Comparison of ENCODE assay signal across 21 cellular contexts in the genomic region with DNA sequence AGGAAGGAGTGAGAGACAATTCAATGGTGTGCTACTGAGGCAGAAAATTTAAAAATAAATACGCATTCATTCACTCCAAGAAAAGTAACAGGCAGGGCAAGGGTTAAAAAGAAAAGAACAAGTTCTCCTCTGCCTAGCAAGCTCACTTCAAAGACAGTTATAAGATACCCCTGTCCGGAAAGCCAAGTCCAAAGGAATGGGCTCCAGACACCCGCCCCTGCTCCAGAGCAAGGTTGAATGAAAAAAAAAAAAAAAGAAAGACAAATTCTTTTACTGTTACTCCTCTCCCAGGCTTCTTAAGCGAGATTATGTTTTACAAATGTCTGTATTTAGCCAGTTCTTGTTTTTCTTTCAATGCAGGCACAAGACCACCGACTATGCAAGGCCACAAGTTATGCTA. TPM values are rescaled to one million over a fixed set of nuclear protein-coding genes. Genes with fewer than 3 reads are reported as not detected.
DNase-seq lines count a peak whose midpoint lies in the region; ATAC-seq and TF ChIP-seq lines count a peak whose summit lies in the region.
"Had no signal": no experiment of that assay in that cellular context is flagged by ENCODE, and none has a peak within 500 bp of the region (broad histone marks: within the 10 kb centered on the region; RNA-seq: fewer than 3 reads in every experiment).

No MANE protein-coding gene starts in this region.

- DNase-seq in SK-N-SH = no peak
- DNase-seq in chondrocyte (ENCODE audit: low spot score) = no peak
- no peak for DNase-seq in mesenchymal stem cell
- DNase-seq in activated gamma-delta T cell treated with Interleukin-2 at 50 U/mL for 16 hours = no peak
- DNase-seq in A673 (ENCODE audit: low spot score) = no peak
- no peak for DNase-seq in DMS114 treated with DMSO at 0.1 percent for 48 hours (lab: John Stamatoyannopoulos, UW; ENCODE audit: unreplicated experiment)
- DNase-seq: BE2C; Calu3; CD4-positive, alpha-beta memory T cell; DMS79 treated with DMSO at 0.1 percent for 48 hours; KG1; NCI-H1048; NCI-H146; NCI-H2227 treated with DMSO at 0.1 percent for 48 hours; Peyer's patch had no signal

- peaks cover 27% of the 10 kb centered on the region for H3K79me2 ChIP-seq in SK-N-SH (ENCODE audit: insufficient read depth)

- no peak overlapping the region for H2BK12ac ChIP-seq in mesenchymal stem cell (ENCODE audit: low read length in 2 of 2)

- no peaks in the 10 kb centered on the region for H3K9me2 ChIP-seq in SK-N-SH

- CTCF ChIA-PET in SK-N-SH (lab: Yijun Ruan, JAX) (interaction anchor here (1.2 to 3.1 kb wide), 6 partner anchors 8 to 56 kb away, joined by 3 to 18 read pairs (median 3); a partner anchor contains a TSS), A673 (lab: Charles Lee) (no interaction called here)

- TF ChIP-seq CTCF in SK-N-SH (IDR thresholded peaks at IDR 0.05) = no peak
- TF ChIP-seq CTCF in chondrocyte (IDR thresholded peaks at IDR 0.05) = no peak
- TF ChIP-seq CTCF in A673 (conservative IDR thresholded peaks at IDR 0.05; ENCODE audit: low read depth, low read length) = no peak

- 65% methylated on average over 5 of the region's 5 CpGs for WGBS in SK-N-SH (ENCODE audit: low lambda C conversion rate)
- 100% methylated on average over 1 of the region's 5 CpGs for WGBS in mesenchymal stem cell

- H3F3A ChIP-seq in SK-N-SH (replicated peaks; ENCODE audit: insufficient read depth) = no peaks in the 10 kb centered on the region

- no peak overlapping the region for H2BK5ac ChIP-seq in mesenchymal stem cell (ENCODE audit: low read depth, low read length, poor library complexity, severe bottlenecking)

- H2BK15ac ChIP-seq in mesenchymal stem cell (ENCODE audit: low read depth, poor library complexity, severe bottlenecking) = no peak overlapping the region

- no peaks in the 10 kb centered on the region for H3K27me3 ChIP-seq in SK-N-SH (ENCODE audit: insufficient read depth)
- H3K27me3 ChIP-seq in mesenchymal stem cell (ENCODE audit: control insufficient read depth in 1 of 2, insufficient read depth in 1 of 2, low read length in 2 of 2) = no peaks in the 10 kb centered on the region
- H3K27me3 ChIP-seq in A673 (replicated peaks; ENCODE audit: insufficient read depth, low read depth, low read length, poor library complexity) = no peaks in the 10 kb centered on the region
- H3K27me3 ChIP-seq: Peyer's patch had no signal

- H2BK120ac ChIP-seq in mesenchymal stem cell (ENCODE audit: low read depth, low read length) = no peak overlapping the region

- peaks cover 0 to 9% of the 10 kb centered on the region in 2 experiments; a peak in 1 of 4 replicates for H3K4me1 ChIP-seq in SK-N-SH (ENCODE audit: control insufficient read depth in 1 of 2, insufficient read depth in 2 of 2, low read depth in 1 of 2, low read length in 1 of 2)
- peaks cover 8% of the 10 kb centered on the region for H3K4me1 ChIP-seq in mesenchymal stem cell (ENCODE audit: control insufficient read depth, insufficient read depth, low read depth, low read length)
- peaks cover 22% of the 10 kb centered on the region for H3K4me1 ChIP-seq in A673 (ENCODE audit: insufficient read depth, low read length, poor library complexity, severe bottlenecking)
- H3K4me1 ChIP-seq: BE2C, Peyer's patch had no signal

- H3K27ac ChIP-seq in SK-N-SH (ENCODE audit: low read depth in 2 of 2, low read length in 1 of 2) (no peak overlapping the region), mesenchymal stem cell (ENCODE audit: low read length, poor library complexity, severe bottlenecking) (no peak overlapping the region), A673 (ENCODE audit: low read depth, low read length, poor library complexity, severe bottlenecking) (no peak overlapping the region)
- H3K27ac ChIP-seq: 22Rv1, Peyer's patch had no signal

- peaks cover 5% of the 10 kb centered on the region for H3K36me3 Mint-ChIP-seq in chondrocyte (ENCODE audit: low read depth)

- TF ChIP-seq RAD21 in SK-N-SH (IDR thresholded peaks at IDR 0.05; ENCODE audit: low read length) = no peak

- no peak overlapping the region for H3K4ac ChIP-seq in mesenchymal stem cell (ENCODE audit: low read depth in 1 of 2, low read length in 2 of 2)

- no peak overlapping the region for H4K91ac ChIP-seq in mesenchymal stem cell (ENCODE audit: low read length)

- H3K9me3 Mint-ChIP-seq in chondrocyte (ENCODE audit: low read depth) = peaks cover 3% of the 10 kb centered on the region

- peaks cover 20% of the 10 kb centered on the region for H3K79me1 ChIP-seq in mesenchymal stem cell (replicated peaks; ENCODE audit: low read length, poor library complexity, severe bottlenecking)

- peak overlapping the region; percentile 42 for H3K4me3 Mint-ChIP-seq in chondrocyte (ENCODE audit: unreplicated experiment)
- H3K4me3 Mint-ChIP-seq: CD4-positive, alpha-beta memory T cell; GM23338 had no signal

- no peak overlapping the region for H4K8ac ChIP-seq in mesenchymal stem cell (ENCODE audit: low read length)

- no peak overlapping the region for H3K9ac ChIP-seq in SK-N-SH
- peak overlapping the region; percentile 50 for H3K9ac ChIP-seq in mesenchymal stem cell (ENCODE audit: low read length)

- no peaks in the 10 kb centered on the region for H3K9me3 ChIP-seq in SK-N-SH
- H3K9me3 ChIP-seq in mesenchymal stem cell (ENCODE audit: control insufficient read depth, low read length) = no peaks in the 10 kb centered on the region
- H3K9me3 ChIP-seq in A673 (ENCODE audit: low read depth, low read length, poor library complexity, severe bottlenecking) = no peaks in the 10 kb centered on the region
- H3K9me3 ChIP-seq: BE2C, Peyer's patch had no signal

- H3K14ac ChIP-seq in mesenchymal stem cell (ENCODE audit: low read length in 2 of 2) = no peak overlapping the region

- no peak overlapping the region for H3K18ac ChIP-seq in mesenchymal stem cell (ENCODE audit: low read depth in 1 of 2, low read length in 2 of 2)

- no peaks in the 10 kb centered on the region for H4K20me1 ChIP-seq in SK-N-SH (ENCODE audit: insufficient read depth)

- H3K23ac ChIP-seq in mesenchymal stem cell (ENCODE audit: low read length in 2 of 2) = no peak overlapping the region

- H3K4me1 Mint-ChIP-seq in chondrocyte (ENCODE audit: low read depth) = peaks cover 54% of the 10 kb centered on the region

- BruUV-seq in A673 (replicated peaks; lab: Mats Ljungman, UMichigan) = no TSS peak

- no peak for TF ChIP-seq EP300 in SK-N-SH (IDR thresholded peaks at IDR 0.05; ENCODE audit: borderline replicate concordance in 1 of 2, low read depth in 1 of 2, low read length in 1 of 2)

- ATAC-seq in SK-N-SH treated with all-trans-retinoic acid at 6 μM for 48 hours (peak; percentile 47; the same call in 1 of the 3 replicates), GM21360 (IDR thresholded peaks at IDR 0.05; ENCODE audit: unreplicated experiment) (no peak)
- ATAC-seq: GM23338, HCT116, Right ventricle myocardium inferior had no signal

- H3K4me3 ChIP-seq in SK-N-SH (ENCODE audit: low read depth in 2 of 2, low read length in 1 of 2) (no peak overlapping the region), mesenchymal stem cell (ENCODE audit: insufficient read depth in 1 of 2, low read depth in 1 of 2, low read length in 2 of 2) (no peak overlapping the region), A673 (ENCODE audit: low read depth, low read length, poor library complexity, severe bottlenecking) (no peak overlapping the region)
- H3K4me3 ChIP-seq: GM23338, Peyer's patch had no signal

- H3K36me3 ChIP-seq in SK-N-SH (replicated peaks in 1 of 2; ENCODE audit: control insufficient read depth in 1 of 2, insufficient read depth in 2 of 2, low read length in 1 of 2) (no peaks in the 10 kb centered on the region), mesenchymal stem cell (ENCODE audit: control insufficient read depth in 1 of 2, insufficient read depth in 2 of 2, low read depth in 1 of 2, low read length in 2 of 2) (peaks cover 11 to 18% of the 10 kb centered on the region in 2 experiments), A673 (ENCODE audit: insufficient read depth, low read length, poor library complexity, severe bottlenecking) (no peaks in the 10 kb centered on the region)
- H3K36me3 ChIP-seq: BE2C, Peyer's patch had no signal

- intact Hi-C loops in A673 (cut with micrococcal nuclease; ENCODE audit: unreplicated experiment) = no loop called here

- no peaks in the 10 kb centered on the region for H3K27me3 Mint-ChIP-seq in chondrocyte (ENCODE audit: low read depth)
- H3K27me3 Mint-ChIP-seq: CD4-positive, alpha-beta memory T cell had no signal

- H3K27ac Mint-ChIP-seq in chondrocyte (ENCODE audit: unreplicated experiment) = peak overlapping the region; percentile 78
- H3K27ac Mint-ChIP-seq: GM23338 had no signal

- no peak overlapping the region for H2AK5ac ChIP-seq in mesenchymal stem cell (ENCODE audit: low read length, severe bottlenecking)

- H2AFZ ChIP-seq in SK-N-SH (ENCODE audit: low read depth) (no peak overlapping the region), mesenchymal stem cell (ENCODE audit: low read depth, low read length) (no peak overlapping the region)
- H2AFZ ChIP-seq: GM23338 had no signal

- POLR2A ChIA-PET in SK-N-SH (lab: Yijun Ruan, JAX) = no interaction called here
- POLR2A ChIA-PET in A673 (lab: Charles Lee; ENCODE audit: low non-redundant PET) = no interaction called here

- H3K4me2 ChIP-seq in SK-N-SH (no peak overlapping the region), mesenchymal stem cell (ENCODE audit: low read length, poor library complexity, severe bottlenecking) (no peak overlapping the region)
- H3K4me2 ChIP-seq: GM23338 had no signal

TF ChIP-seq in SK-N-SH, 30 proteins besides CTCF, POLR2A, EP300 and RAD21:
- TF ChIP-seq YY1 (IDR thresholded peaks at IDR 0.05; ENCODE audit: low read depth) = no peak

RNA-seq across cellular contexts. Expression of a gene that starts 9.1 kb away (rescaled TPM):
- 1.7 and 1.9 TPM in 2 replicates for polyA plus RNA-seq in SK-N-SH (2012; rRNA removed)
- 0.88 and 1.4 TPM in 2 replicates for polyA plus RNA-seq in SK-N-SH (2012; cell fraction: cytosol; rRNA removed)
- 3.7 and 5.4 TPM in 2 replicates for polyA plus RNA-seq in SK-N-SH (2012; cell fraction: nucleus; rRNA removed)
- total RNA-seq in chondrocyte (1.2 to 3.5 TPM (median 1.7 TPM) in 3 replicates), A673 (2021) (1.4 and 1.9 TPM in 2 replicates)
- polyA plus RNA-seq in mesenchymal stem cell (2013, experiment 1 of 2) = 1.8 TPM
- 1.8 TPM for polyA plus RNA-seq in mesenchymal stem cell (2013, experiment 2 of 2)
- polyA plus RNA-seq: GM23338 had no signal
